Comparison of ENCODE assay signal across 1 cellular context in the genomic region with DNA sequence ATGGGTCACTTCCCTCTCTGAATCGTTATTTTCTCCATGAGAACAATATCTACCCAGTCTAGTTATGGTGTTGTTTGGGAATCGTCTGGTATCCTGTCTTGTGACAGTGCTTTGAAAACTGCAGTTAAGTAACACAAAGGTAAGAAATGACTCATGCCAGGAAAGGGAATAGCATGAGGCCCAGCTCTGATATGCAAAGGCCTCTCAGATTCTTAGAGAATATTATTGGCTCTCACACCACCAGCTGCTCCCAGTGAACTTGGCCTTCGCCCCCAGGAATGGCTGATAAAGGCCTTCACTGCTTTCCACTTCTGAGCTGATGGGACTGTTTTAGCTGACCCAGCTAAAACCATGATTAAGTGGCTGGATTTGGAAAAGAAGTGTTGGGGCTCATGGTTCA.
TF ChIP-seq lines count a peak whose summit lies in the region.

No MANE protein-coding gene starts in this region.

TF ChIP-seq in HepG2, 621 proteins besides CTCF, POLR2A, EP300 and RAD21 (continued from another document):
- TF ChIP-seq, protein P1, sequence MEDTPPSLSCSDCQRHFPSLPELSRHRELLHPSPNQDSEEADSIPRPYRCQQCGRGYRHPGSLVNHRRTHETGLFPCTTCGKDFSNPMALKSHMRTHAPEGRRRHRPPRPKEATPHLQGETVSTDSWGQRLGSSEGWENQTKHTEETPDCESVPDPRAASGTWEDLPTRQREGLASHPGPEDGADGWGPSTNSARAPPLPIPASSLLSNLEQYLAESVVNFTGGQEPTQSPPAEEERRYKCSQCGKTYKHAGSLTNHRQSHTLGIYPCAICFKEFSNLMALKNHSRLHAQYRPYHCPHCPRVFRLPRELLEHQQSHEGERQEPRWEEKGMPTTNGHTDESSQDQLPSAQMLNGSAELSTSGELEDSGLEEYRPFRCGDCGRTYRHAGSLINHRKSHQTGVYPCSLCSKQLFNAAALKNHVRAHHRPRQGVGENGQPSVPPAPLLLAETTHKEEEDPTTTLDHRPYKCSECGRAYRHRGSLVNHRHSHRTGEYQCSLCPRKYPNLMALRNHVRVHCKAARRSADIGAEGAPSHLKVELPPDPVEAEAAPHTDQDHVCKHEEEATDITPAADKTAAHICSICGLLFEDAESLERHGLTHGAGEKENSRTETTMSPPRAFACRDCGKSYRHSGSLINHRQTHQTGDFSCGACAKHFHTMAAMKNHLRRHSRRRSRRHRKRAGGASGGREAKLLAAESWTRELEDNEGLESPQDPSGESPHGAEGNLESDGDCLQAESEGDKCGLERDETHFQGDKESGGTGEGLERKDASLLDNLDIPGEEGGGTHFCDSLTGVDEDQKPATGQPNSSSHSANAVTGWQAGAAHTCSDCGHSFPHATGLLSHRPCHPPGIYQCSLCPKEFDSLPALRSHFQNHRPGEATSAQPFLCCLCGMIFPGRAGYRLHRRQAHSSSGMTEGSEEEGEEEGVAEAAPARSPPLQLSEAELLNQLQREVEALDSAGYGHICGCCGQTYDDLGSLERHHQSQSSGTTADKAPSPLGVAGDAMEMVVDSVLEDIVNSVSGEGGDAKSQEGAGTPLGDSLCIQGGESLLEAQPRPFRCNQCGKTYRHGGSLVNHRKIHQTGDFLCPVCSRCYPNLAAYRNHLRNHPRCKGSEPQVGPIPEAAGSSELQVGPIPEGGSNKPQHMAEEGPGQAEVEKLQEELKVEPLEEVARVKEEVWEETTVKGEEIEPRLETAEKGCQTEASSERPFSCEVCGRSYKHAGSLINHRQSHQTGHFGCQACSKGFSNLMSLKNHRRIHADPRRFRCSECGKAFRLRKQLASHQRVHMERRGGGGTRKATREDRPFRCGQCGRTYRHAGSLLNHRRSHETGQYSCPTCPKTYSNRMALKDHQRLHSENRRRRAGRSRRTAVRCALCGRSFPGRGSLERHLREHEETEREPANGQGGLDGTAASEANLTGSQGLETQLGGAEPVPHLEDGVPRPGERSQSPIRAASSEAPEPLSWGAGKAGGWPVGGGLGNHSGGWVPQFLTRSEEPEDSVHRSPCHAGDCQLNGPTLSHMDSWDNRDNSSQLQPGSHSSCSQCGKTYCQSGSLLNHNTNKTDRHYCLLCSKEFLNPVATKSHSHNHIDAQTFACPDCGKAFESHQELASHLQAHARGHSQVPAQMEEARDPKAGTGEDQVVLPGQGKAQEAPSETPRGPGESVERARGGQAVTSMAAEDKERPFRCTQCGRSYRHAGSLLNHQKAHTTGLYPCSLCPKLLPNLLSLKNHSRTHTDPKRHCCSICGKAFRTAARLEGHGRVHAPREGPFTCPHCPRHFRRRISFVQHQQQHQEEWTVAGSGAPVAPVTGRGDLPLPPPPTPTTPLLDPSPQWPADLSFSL (CRISPR knock-in tag; IDR thresholded peaks at IDR 0.05), result no peak
- TF ChIP-seq KLF12 (CRISPR knock-in tag; IDR thresholded peaks at IDR 0.05; ENCODE audit: borderline replicate concordance) (no peak), KLF16 (CRISPR knock-in tag; IDR thresholded peaks at IDR 0.05) (0 out of 4 replicates have a peak, but pooled peaks of 1 of the 2 experiments have one; percentile 40), FOSL2 (CRISPR knock-in tag; IDR thresholded peaks at IDR 0.05) (peak; percentile 95), NCOR1 (IDR thresholded peaks at IDR 0.05; ENCODE audit: borderline replicate concordance, low read length) (peak; percentile 34; the same call in 1 of the 2 replicates), FOXA3 (CRISPR knock-in tag; IDR thresholded peaks at IDR 0.05) (peak; percentile 48; the same call in 1 of the 2 replicates)
- TF ChIP-seq, protein P2, sequence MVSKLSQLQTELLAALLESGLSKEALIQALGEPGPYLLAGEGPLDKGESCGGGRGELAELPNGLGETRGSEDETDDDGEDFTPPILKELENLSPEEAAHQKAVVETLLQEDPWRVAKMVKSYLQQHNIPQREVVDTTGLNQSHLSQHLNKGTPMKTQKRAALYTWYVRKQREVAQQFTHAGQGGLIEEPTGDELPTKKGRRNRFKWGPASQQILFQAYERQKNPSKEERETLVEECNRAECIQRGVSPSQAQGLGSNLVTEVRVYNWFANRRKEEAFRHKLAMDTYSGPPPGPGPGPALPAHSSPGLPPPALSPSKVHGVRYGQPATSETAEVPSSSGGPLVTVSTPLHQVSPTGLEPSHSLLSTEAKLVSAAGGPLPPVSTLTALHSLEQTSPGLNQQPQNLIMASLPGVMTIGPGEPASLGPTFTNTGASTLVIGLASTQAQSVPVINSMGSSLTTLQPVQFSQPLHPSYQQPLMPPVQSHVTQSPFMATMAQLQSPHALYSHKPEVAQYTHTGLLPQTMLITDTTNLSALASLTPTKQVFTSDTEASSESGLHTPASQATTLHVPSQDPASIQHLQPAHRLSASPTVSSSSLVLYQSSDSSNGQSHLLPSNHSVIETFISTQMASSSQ (IDR thresholded peaks at IDR 0.05; ENCODE audit: low read depth), result no peak
- TF ChIP-seq, protein P2 (CRISPR knock-in tag; IDR thresholded peaks at IDR 0.05; ENCODE audit: borderline replicate concordance), result no peak
